Comparison of ENCODE assay signal across 9 cellular contexts in the genomic region with DNA sequence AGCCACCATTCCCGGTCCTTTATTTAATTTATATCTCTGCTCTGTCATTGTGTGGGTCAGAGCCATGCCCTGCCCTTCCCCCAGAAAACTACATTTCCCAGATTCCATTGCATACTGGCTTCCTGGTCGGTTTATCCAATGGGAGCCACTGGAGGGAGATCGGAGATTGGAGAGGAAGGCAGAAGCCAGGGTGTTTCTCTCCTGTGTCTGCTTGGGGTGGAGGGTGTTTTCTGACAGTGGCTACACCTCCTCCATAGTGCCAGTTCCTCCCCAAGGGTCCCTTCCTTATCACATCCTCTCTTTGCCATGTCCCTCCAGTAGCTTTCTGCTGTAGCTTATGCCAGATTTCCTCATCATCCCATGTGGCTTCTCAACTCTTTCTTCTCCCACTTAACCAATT. TPM values are rescaled to one million over a fixed set of nuclear protein-coding genes. Genes with fewer than 3 reads are reported as not detected.
DNase-seq lines count a peak whose midpoint lies in the region; ATAC-seq and TF ChIP-seq lines count a peak whose summit lies in the region.
"Had no signal": no experiment of that assay in that cellular context is flagged by ENCODE, and none has a peak within 500 bp of the region (broad histone marks: within the 10 kb centered on the region; RNA-seq: fewer than 3 reads in every experiment).

No MANE protein-coding gene starts in this region.

- DNase-seq in AG08395 (ENCODE audit: low spot score) (peak; percentile 87), HEK293T (ENCODE audit: extremely low spot score) (peak; percentile 74), SHP77 treated with DMSO at 0.1 percent for 48 hours (lab: John Stamatoyannopoulos, UW) (peak; percentile 45), fibroblast of lung (ENCODE audit: low read depth in 2 of 2) (peak; percentile 37 to 43), sciatic nerve (ENCODE audit: low spot score) (no peak)
- DNase-seq: naive B cell had no signal

- peaks cover 4% of the 10 kb centered on the region for H3K4me1 ChIP-seq in fibroblast of lung (ENCODE audit: control insufficient read depth, extremely low read depth, insufficient read depth, low read length)

- H3K9me3 ChIP-seq in fibroblast of lung (ENCODE audit: control insufficient read depth, insufficient read depth, low read depth, low read length): no peaks in the 10 kb centered on the region

- H4K20me1 ChIP-seq in fibroblast of lung (ENCODE audit: control insufficient read depth, extremely low read depth, insufficient read depth, low read length): no peaks in the 10 kb centered on the region

- H2AFZ ChIP-seq in fibroblast of lung (ENCODE audit: low read length): peak overlapping the region; percentile 67

- no peak overlapping the region for H3K4me2 ChIP-seq in fibroblast of lung (ENCODE audit: extremely low read depth, insufficient read depth, low read length)

- no peak overlapping the region for H3K4me3 ChIP-seq in fibroblast of lung (replicated peaks in 1 of 4; ENCODE audit: control extremely low read depth in 1 of 4, insufficient read depth in 1 of 4, low read depth in 3 of 4, low read length in 4 of 4)

- no peak for TF ChIP-seq CTCF in fibroblast of lung (conservative IDR thresholded peaks at IDR 0.05 in 1 of 2, IDR thresholded peaks at IDR 0.05 in 1 of 2; ENCODE audit: low read depth in 1 of 2, low read length in 2 of 2)

- peak; percentile 66 for ATAC-seq in sciatic nerve
- no peak for ATAC-seq in GM21717 (IDR thresholded peaks at IDR 0.05; ENCODE audit: unreplicated experiment)
- no peak for ATAC-seq in HG02852 (IDR thresholded peaks at IDR 0.05; ENCODE audit: unreplicated experiment)
- ATAC-seq in HG02981 (IDR thresholded peaks at IDR 0.05; ENCODE audit: unreplicated experiment): no peak

- POLR2A ChIA-PET in HEK293T (lab: Yijun Ruan, JAX): no interaction called here

- H3K27me3 ChIP-seq in fibroblast of lung (ENCODE audit: control insufficient read depth, insufficient read depth, low read length): peaks cover 10% of the 10 kb centered on the region

- no peaks in the 10 kb centered on the region for H3K79me2 ChIP-seq in fibroblast of lung (ENCODE audit: control insufficient read depth, insufficient read depth, low read length)

- CTCF ChIA-PET in HEK293T (lab: Yijun Ruan, JAX): interaction anchor here (0.6 to 1.1 kb wide), 2 partner anchors 10 to 417 kb away, joined by 3 to 4 read pairs; no protein-coding TSS in a partner anchor

- H3K36me3 ChIP-seq in fibroblast of lung (ENCODE audit: control insufficient read depth, insufficient read depth, low read length): no peaks in the 10 kb centered on the region

- intact Hi-C loops in sciatic nerve (cut with DNase I): no loop called here

- H3K9ac ChIP-seq in fibroblast of lung (ENCODE audit: insufficient read depth, low read length): no peak overlapping the region

- no peak overlapping the region for H3K27ac ChIP-seq in fibroblast of lung (ENCODE audit: insufficient read depth, low read length)

TF ChIP-seq in HEK293T, 16 proteins besides CTCF, POLR2A, EP300 and RAD21:
- TF ChIP-seq TARDBP (IDR thresholded peaks at IDR 0.05): no peak
- TF ChIP-seq BHLHE40 (IDR thresholded peaks at IDR 0.05; ENCODE audit: borderline replicate concordance): no peak
- TF ChIP-seq L3MBTL2 (conservative IDR thresholded peaks at IDR 0.05): peak; percentile 70
- TF ChIP-seq, protein P1, sequence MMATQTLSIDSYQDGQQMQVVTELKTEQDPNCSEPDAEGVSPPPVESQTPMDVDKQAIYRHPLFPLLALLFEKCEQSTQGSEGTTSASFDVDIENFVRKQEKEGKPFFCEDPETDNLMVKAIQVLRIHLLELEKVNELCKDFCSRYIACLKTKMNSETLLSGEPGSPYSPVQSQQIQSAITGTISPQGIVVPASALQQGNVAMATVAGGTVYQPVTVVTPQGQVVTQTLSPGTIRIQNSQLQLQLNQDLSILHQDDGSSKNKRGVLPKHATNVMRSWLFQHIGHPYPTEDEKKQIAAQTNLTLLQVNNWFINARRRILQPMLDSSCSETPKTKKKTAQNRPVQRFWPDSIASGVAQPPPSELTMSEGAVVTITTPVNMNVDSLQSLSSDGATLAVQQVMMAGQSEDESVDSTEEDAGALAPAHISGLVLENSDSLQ (IDR thresholded peaks at IDR 0.05): no peak
- TF ChIP-seq FOXK2 (IDR thresholded peaks at IDR 0.05): no peak
- no peak for TF ChIP-seq SP1 (IDR thresholded peaks at IDR 0.05)
- no peak for TF ChIP-seq CTBP1 (IDR thresholded peaks at IDR 0.05; ENCODE audit: borderline replicate concordance)
- TF ChIP-seq HDGF (IDR thresholded peaks at IDR 0.05; ENCODE audit: borderline replicate concordance): no peak
- no peak for TF ChIP-seq ARNT (IDR thresholded peaks at IDR 0.05)
- peak; percentile 65; the same call in 1 of the 2 replicates for TF ChIP-seq ELF4 (IDR thresholded peaks at IDR 0.05)
- no peak for TF ChIP-seq FOXM1 (IDR thresholded peaks at IDR 0.05; ENCODE audit: borderline replicate concordance)
- no peak for TF ChIP-seq ZNF384 (IDR thresholded peaks at IDR 0.05)
- TF ChIP-seq LEF1 (IDR thresholded peaks at IDR 0.05; ENCODE audit: borderline replicate concordance): no peak
- no peak for TF ChIP-seq SUZ12 (IDR thresholded peaks at IDR 0.05)

RNA-seq across cellular contexts. Expression of gene OLFM2, which starts 19.0 kb away (rescaled TPM):
- total RNA-seq in fibroblast of lung (0.66 and 1.0 TPM in 2 replicates), sciatic nerve (6.9 TPM)
- 0.15 and 11.6 TPM in 2 replicates for polyA plus RNA-seq in fibroblast of lung
- 0.15 and 11.6 TPM in 2 replicates for polyA plus RNA-seq in fibroblast of lung (2012)
- 19.4 TPM in 1 of 2 replicates, not detected in the other for polyA minus RNA-seq in fibroblast of lung (ENCODE audit: low replicate concordance)
